In the genomic region with DNA sequence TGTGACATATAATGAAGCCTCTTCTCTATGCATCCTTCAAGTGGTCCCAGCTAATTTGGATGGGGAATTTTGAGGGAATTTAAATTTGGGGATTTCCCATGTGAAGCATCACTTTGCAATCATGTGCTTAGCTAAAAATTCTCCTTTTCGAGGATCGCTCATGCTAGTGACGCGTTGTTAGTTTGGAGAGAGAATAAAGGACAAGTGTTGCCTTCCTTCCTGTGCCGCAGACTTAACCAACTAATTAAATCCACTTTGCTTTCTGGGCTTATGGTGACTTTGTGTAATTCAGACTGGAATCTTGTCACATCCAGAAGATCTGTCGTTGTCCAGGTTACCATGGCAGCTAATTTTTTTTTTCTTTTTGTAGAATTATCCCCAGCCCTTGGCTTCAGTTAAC, we compare ENCODE assay signal across 20 cellular contexts.
"Had no signal": no experiment of that assay in that cellular context is flagged by ENCODE, and none has a peak within 500 bp of the region (broad histone marks: within the 10 kb centered on the region; RNA-seq: fewer than 3 reads in every experiment).

No MANE protein-coding gene starts in this region.

- DNase-seq: activated CD4-positive, alpha-beta T cell treated with anti-CD3 and anti-CD28 coated beads for 36 hours; activated CD8-positive, alpha-beta memory T cell treated with anti-CD3 and anti-CD28 coated beads, Interleukin-2, amount 50 U/mL, for 4 hours; activated CD8-positive, alpha-beta T cell treated with anti-CD3 and anti-CD28 coated beads for 36 hours; activated gamma-delta T cell; activated T-cell treated with anti-CD3 and anti-CD28 coated beads, Interleukin-2, amount 50 U/mL, for 72 hours; brain microvascular endothelial cell; effector CD8-positive, alpha-beta T cell; islet precursor cell; midbrain; stimulated activated CD4-positive, alpha-beta T cell treated with anti-CD3 and anti-CD28 coated beads, Interleukin-15, amount 100 ng/mL, for 24 hours; stimulated activated CD4-positive, alpha-beta T cell treated with anti-CD3 and anti-CD28 coated beads, Interleukin-4, amount 100 ng/mL, for 1 hour; stimulated activated naive CD4-positive, alpha-beta T cell; transverse colon; WERI-Rb-1 had no signal

- H3K4me1 Mint-ChIP-seq: central memory CD8-positive, alpha-beta T cell had no signal

- H3K9me3 ChIP-seq: gastroesophageal sphincter, neutrophil, transverse colon had no signal

- H3K27me3 ChIP-seq: brain microvascular endothelial cell, gastroesophageal sphincter, neutrophil, transverse colon had no signal

- H3K4me3 Mint-ChIP-seq: activated CD4-positive, alpha-beta T cell treated with anti-CD3 and anti-CD28 coated beads for 36 hours; activated CD8-positive, alpha-beta T cell treated with anti-CD3 and anti-CD28 coated beads for 36 hours; activated naive CD8-positive, alpha-beta T cell; activated T-cell treated with anti-CD3 and anti-CD28 coated beads, Interleukin-2, amount 50 U/mL, for 72 hours; central memory CD8-positive, alpha-beta T cell had no signal

- H3K36me3 ChIP-seq: brain microvascular endothelial cell, gastroesophageal sphincter, neutrophil, transverse colon, WERI-Rb-1 had no signal

- H3K4me3 ChIP-seq: gastroesophageal sphincter, lung, skin epidermis, transverse colon had no signal

- H3K9me3 Mint-ChIP-seq: activated CD8-positive, alpha-beta T cell treated with anti-CD3 and anti-CD28 coated beads for 36 hours; activated T-cell treated with anti-CD3 and anti-CD28 coated beads, Interleukin-2, amount 50 U/mL, for 72 hours; central memory CD8-positive, alpha-beta T cell had no signal

- H3K27ac Mint-ChIP-seq: activated CD4-positive, alpha-beta T cell treated with anti-CD3 and anti-CD28 coated beads for 36 hours; activated CD8-positive, alpha-beta T cell treated with anti-CD3 and anti-CD28 coated beads for 36 hours; activated naive CD8-positive, alpha-beta T cell; activated T-cell treated with anti-CD3 and anti-CD28 coated beads, Interleukin-2, amount 50 U/mL, for 72 hours had no signal

- ATAC-seq: activated CD4-positive, alpha-beta T cell treated with anti-CD3 and anti-CD28 coated beads for 36 hours; activated CD8-positive, alpha-beta T cell treated with anti-CD3 and anti-CD28 coated beads for 36 hours; activated T-cell treated with anti-CD3 and anti-CD28 coated beads, Interleukin-2, amount 50 U/mL, for 72 hours had no signal

- H3K36me3 Mint-ChIP-seq: activated naive CD8-positive, alpha-beta T cell had no signal
